8 cellular contexts compared by ENCODE assay signal in genomic region chr1:1019122-1019999, GRCh38. TPM values are rescaled to one million over a fixed set of nuclear protein-coding genes. Genes with fewer than 3 reads are reported as not detected.
A peak's percentile ranks its signal among the peaks of the same experiment; 100 is the strongest.
DNase-seq lines count a peak whose midpoint lies in the region; ATAC-seq and TF ChIP-seq lines count a peak whose summit lies in the region.

No MANE protein-coding gene starts in this region.

- peak overlapping the region; percentile 70 for H3K9ac ChIP-seq in neural progenitor cell

- peaks cover 18% of the 10 kb centered on the region for H3K4me1 Mint-ChIP-seq in activated T-helper 1 cell treated with anti-CD3 and anti-CD28 coated beads, Interleukin-12 subunit alpha, Interleukin-12 subunit beta, Interleukin-2, Interleukin-4 antibody, amounts not matched to agents 30 ng/mL and 10 ng/mL and 1 ng/mL, durations not matched to agents 14 hours and 24 hours and 36 hours (ENCODE audit: low read depth)
- peaks cover 22% of the 10 kb centered on the region for H3K4me1 Mint-ChIP-seq in neural progenitor cell

- H3K9me3 Mint-ChIP-seq in activated T-helper 1 cell treated with anti-CD3 and anti-CD28 coated beads, Interleukin-12 subunit alpha, Interleukin-12 subunit beta, Interleukin-2, Interleukin-4 antibody, amounts not matched to agents 30 ng/mL and 10 ng/mL and 1 ng/mL, durations not matched to agents 14 hours and 24 hours and 36 hours, result no peaks in the 10 kb centered on the region
- H3K9me3 Mint-ChIP-seq in neural progenitor cell, result peaks cover 2% of the 10 kb centered on the region

- H3K27ac ChIP-seq in PC-9, result no peak overlapping the region
- H3K27ac ChIP-seq in neural progenitor cell, result peak overlapping the region; percentile 99

- H3K4me2 ChIP-seq in PC-9 (peak overlapping the region; percentile 56), neural progenitor cell (peak overlapping the region; percentile 70)

- H3K79me2 ChIP-seq in PC-9 (ENCODE audit: low read depth) (peaks cover 36% of the 10 kb centered on the region), neural progenitor cell (ENCODE audit: low read depth) (peaks cover 39% of the 10 kb centered on the region)

- no TSS peak for BruUV-seq in PC-9 (replicated peaks; lab: Mats Ljungman, UMichigan)

- H3F3A ChIP-seq in PC-9 (ENCODE audit: insufficient read depth, low read depth) (peaks cover 41% of the 10 kb centered on the region), neural progenitor cell (ENCODE audit: low read depth) (peaks cover 24% of the 10 kb centered on the region)

- H3K4me3 ChIP-seq in PC-9, result peak overlapping the region; percentile 29; the same call in 1 of the 2 replicates
- H3K4me3 ChIP-seq in neural progenitor cell, result peak overlapping the region; percentile 69

- H3K27me3 ChIP-seq in PC-9 (ENCODE audit: insufficient read depth, low read depth) (no peaks in the 10 kb centered on the region), neural progenitor cell (no peaks in the 10 kb centered on the region)

- H3K27ac Mint-ChIP-seq in activated T-helper 1 cell treated with anti-CD3 and anti-CD28 coated beads, Interleukin-12 subunit alpha, Interleukin-12 subunit beta, Interleukin-2, Interleukin-4 antibody, amounts not matched to agents 30 ng/mL and 10 ng/mL and 1 ng/mL, durations not matched to agents 14 hours and 24 hours and 36 hours, result no peak overlapping the region
- H3K27ac Mint-ChIP-seq in neural progenitor cell, result no peak overlapping the region

- H3K4me3 Mint-ChIP-seq in activated T-helper 1 cell treated with anti-CD3 and anti-CD28 coated beads, Interleukin-12 subunit alpha, Interleukin-12 subunit beta, Interleukin-2, Interleukin-4 antibody, amounts not matched to agents 30 ng/mL and 10 ng/mL and 1 ng/mL, durations not matched to agents 14 hours and 24 hours and 36 hours, result peak overlapping the region; percentile 70
- H3K4me3 Mint-ChIP-seq in neural progenitor cell, result peak overlapping the region; percentile 79

- H4K20me1 ChIP-seq in PC-9 (ENCODE audit: insufficient read depth) (no peaks in the 10 kb centered on the region), neural progenitor cell (ENCODE audit: low read depth) (peaks cover 34% of the 10 kb centered on the region)

- TF ChIP-seq CTCF in PC-9 (conservative IDR thresholded peaks at IDR 0.05) (peak; percentile 63), neural progenitor cell (IDR thresholded peaks at IDR 0.05) (peak; percentile 54)

- intact Hi-C loops in PC-9 (cut with micrococcal nuclease; ENCODE audit: unreplicated experiment), result no loop called here
- intact Hi-C loops in activated T-helper 1 cell treated with anti-CD3 and anti-CD28 coated beads, Interleukin-12 subunit alpha, Interleukin-12 subunit beta, Interleukin-2, Interleukin-4 antibody, amounts not matched to agents 30 ng/mL and 10 ng/mL and 1 ng/mL, durations not matched to agents 14 hours and 24 hours and 36 hours (cut with micrococcal nuclease), result loop anchor here (1.0 kb wide), 2 partner anchors 14 to 21 kb away; no protein-coding TSS in a partner anchor

- peaks cover 3% of the 10 kb centered on the region for H3K27me3 Mint-ChIP-seq in activated T-helper 1 cell treated with anti-CD3 and anti-CD28 coated beads, Interleukin-12 subunit alpha, Interleukin-12 subunit beta, Interleukin-2, Interleukin-4 antibody, amounts not matched to agents 30 ng/mL and 10 ng/mL and 1 ng/mL, durations not matched to agents 14 hours and 24 hours and 36 hours (ENCODE audit: insufficient read depth)
- peaks cover 10% of the 10 kb centered on the region for H3K27me3 Mint-ChIP-seq in neural progenitor cell (ENCODE audit: insufficient read depth, low read depth)

- H2AFZ ChIP-seq in PC-9, result no peak overlapping the region; the same call in 1 of the 2 replicates
- no peak overlapping the region for H2AFZ ChIP-seq in neural progenitor cell (replicated peaks)

- DNase-seq in COLO668 (lab: John Stamatoyannopoulos, UW; ENCODE audit: unreplicated experiment), result peak; percentile 92
- DNase-seq in PC-9, result peak; percentile 63 to 88
- DNase-seq in activated T-helper 1 cell treated with anti-CD3 and anti-CD28 coated beads, Interleukin-12 subunit alpha, Interleukin-12 subunit beta, Interleukin-2, Interleukin-4 antibody, amounts not matched to agents 30 ng/mL and 10 ng/mL and 1 ng/mL, durations not matched to agents 14 hours and 24 hours and 36 hours (ENCODE audit: low spot score), result peak; percentile 75
- DNase-seq in fibroblast of peridontal ligament (ENCODE audit: extremely low read depth), result peak; percentile 68
- peak; percentile 95 for DNase-seq in neural progenitor cell (ENCODE audit: low spot score)
- peak; percentile 62 for DNase-seq in stromal cell of bone marrow (ENCODE audit: low read depth)

- ATAC-seq in GM19351 (IDR thresholded peaks at IDR 0.05; ENCODE audit: unreplicated experiment), result peak; percentile 69
- ATAC-seq in HG03460 (IDR thresholded peaks at IDR 0.05; ENCODE audit: unreplicated experiment), result peak; percentile 56

- H3K4me1 ChIP-seq in PC-9 (replicated peaks; ENCODE audit: insufficient read depth), result peaks cover 26% of the 10 kb centered on the region
- H3K4me1 ChIP-seq in neural progenitor cell, result peaks cover 27% of the 10 kb centered on the region

- H3K36me3 ChIP-seq in PC-9 (ENCODE audit: low read depth), result no peaks in the 10 kb centered on the region
- no peaks in the 10 kb centered on the region for H3K36me3 ChIP-seq in neural progenitor cell

- CTCF ChIA-PET in PC-9 (lab: Charles Lee), result interaction anchor here (0.6 to 1.0 kb wide), 4 partner anchors 45 to 558 kb away, joined by 3 to 6 read pairs (median 4); partner anchors contain the start of gene RNF223

- H3K9me3 ChIP-seq in PC-9 (ENCODE audit: insufficient read depth, low read depth) (no peaks in the 10 kb centered on the region), neural progenitor cell (ENCODE audit: low read depth) (no peaks in the 10 kb centered on the region)

- peaks cover 5% of the 10 kb centered on the region for H3K36me3 Mint-ChIP-seq in activated T-helper 1 cell treated with anti-CD3 and anti-CD28 coated beads, Interleukin-12 subunit alpha, Interleukin-12 subunit beta, Interleukin-2, Interleukin-4 antibody, amounts not matched to agents 30 ng/mL and 10 ng/mL and 1 ng/mL, durations not matched to agents 14 hours and 24 hours and 36 hours (ENCODE audit: low read depth)
- H3K36me3 Mint-ChIP-seq in neural progenitor cell, result no peaks in the 10 kb centered on the region

- POLR2A ChIA-PET in PC-9 (lab: Charles Lee; ENCODE audit: unreplicated experiment), result interaction anchor here (0.6 to 0.8 kb wide), 2 partner anchors 14 to 18 kb away, joined by 5 read pairs; no protein-coding TSS in a partner anchor

- H3K9me2 ChIP-seq in PC-9 (ENCODE audit: insufficient read depth), result no peaks in the 10 kb centered on the region

RNA-seq across cellular contexts. Expression of gene AGRN, which starts 0.6 kb away (rescaled TPM):
- total RNA-seq in PC-9 (2021) (278 and 381 TPM in 2 replicates), neural progenitor cell (ENCODE audit: low replicate concordance) (34.1 and 142 TPM in 2 replicates)
- total RNA-seq in activated T-helper 1 cell treated with anti-CD3 and anti-CD28 coated beads, Interleukin-12 subunit alpha, Interleukin-12 subunit beta, Interleukin-2, Interleukin-4 antibody, amounts not matched to agents 30 ng/mL and 10 ng/mL and 1 ng/mL, durations not matched to agents 14 hours and 24 hours and 36 hours, result 25.8 and 30.3 TPM in 2 replicates

RNA-seq across cellular contexts. Expression of gene ISG15, which starts 6.1 kb away (rescaled TPM):
- 20.9 and 37.7 TPM in 2 replicates for total RNA-seq in PC-9 (2021)
- 52.9 and 53.7 TPM in 2 replicates for total RNA-seq in activated T-helper 1 cell treated with anti-CD3 and anti-CD28 coated beads, Interleukin-12 subunit alpha, Interleukin-12 subunit beta, Interleukin-2, Interleukin-4 antibody, amounts not matched to agents 30 ng/mL and 10 ng/mL and 1 ng/mL, durations not matched to agents 14 hours and 24 hours and 36 hours
- total RNA-seq in neural progenitor cell (ENCODE audit: low replicate concordance), result 22.4 and 33.6 TPM in 2 replicates

RNA-seq across cellular contexts. Expression of gene HES4, which starts 19.5 kb away (rescaled TPM):
- total RNA-seq in PC-9 (2021) (19.2 and 41.8 TPM in 2 replicates), neural progenitor cell (ENCODE audit: low replicate concordance) (7.6 and 35.7 TPM in 2 replicates)
- 1.8 and 2.9 TPM in 2 replicates for total RNA-seq in activated T-helper 1 cell treated with anti-CD3 and anti-CD28 coated beads, Interleukin-12 subunit alpha, Interleukin-12 subunit beta, Interleukin-2, Interleukin-4 antibody, amounts not matched to agents 30 ng/mL and 10 ng/mL and 1 ng/mL, durations not matched to agents 14 hours and 24 hours and 36 hours

RNA-seq across cellular contexts. Expression of gene PERM1, which starts 37.5 kb away (rescaled TPM):
- 0.60 and 0.81 TPM in 2 replicates for total RNA-seq in PC-9 (2021)
- total RNA-seq in activated T-helper 1 cell treated with anti-CD3 and anti-CD28 coated beads, Interleukin-12 subunit alpha, Interleukin-12 subunit beta, Interleukin-2, Interleukin-4 antibody, amounts not matched to agents 30 ng/mL and 10 ng/mL and 1 ng/mL, durations not matched to agents 14 hours and 24 hours and 36 hours, result not detected in 2 replicates
- not detected in 2 replicates for total RNA-seq in neural progenitor cell (ENCODE audit: low replicate concordance)

RNA-seq across cellular contexts. Expression of gene PLEKHN1, which starts 53.1 kb away (rescaled TPM):
- 9.1 and 11.9 TPM in 2 replicates for total RNA-seq in PC-9 (2021)
- 1.7 and 1.8 TPM in 2 replicates for total RNA-seq in activated T-helper 1 cell treated with anti-CD3 and anti-CD28 coated beads, Interleukin-12 subunit alpha, Interleukin-12 subunit beta, Interleukin-2, Interleukin-4 antibody, amounts not matched to agents 30 ng/mL and 10 ng/mL and 1 ng/mL, durations not matched to agents 14 hours and 24 hours and 36 hours
- 0.09 TPM in 1 of 2 replicates, not detected in the other for total RNA-seq in neural progenitor cell (ENCODE audit: low replicate concordance)
